ENCODE assay signal across 1 cellular context in the genomic region with DNA sequence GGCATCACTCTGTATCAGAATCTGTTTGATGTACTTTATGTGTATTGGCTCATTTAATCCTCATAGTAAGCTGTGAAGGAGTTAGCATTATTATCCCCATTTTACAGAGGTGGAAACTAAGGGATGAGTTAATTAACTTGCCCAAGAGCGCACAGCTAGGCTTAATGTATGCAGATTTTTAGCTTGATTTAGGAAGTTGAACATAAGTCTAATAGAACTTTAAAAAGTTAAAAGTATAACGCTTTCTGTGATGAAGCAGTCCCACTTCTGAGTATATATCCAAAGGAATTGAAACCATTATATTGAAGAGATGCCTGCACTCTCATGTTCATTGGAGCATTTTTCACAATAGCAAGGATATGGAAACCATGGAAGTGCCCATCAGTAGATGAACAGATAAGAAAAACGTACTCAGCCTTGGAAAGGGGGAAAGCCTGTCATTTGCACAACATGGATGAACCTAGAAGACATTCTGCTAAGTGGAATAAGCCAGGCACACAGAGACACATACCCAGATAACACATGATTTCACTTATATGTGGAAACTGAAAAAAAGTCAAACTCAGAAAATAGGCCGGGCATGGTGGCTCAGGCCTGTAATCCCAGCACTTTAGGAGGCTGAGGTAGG.
TF ChIP-seq lines count a peak whose summit lies in the region.

No MANE protein-coding gene starts in this region.

TF ChIP-seq in IMR-90, 13 proteins besides CTCF, POLR2A, EP300 and RAD21 (continued from another document):
- TF ChIP-seq ELK1 (IDR thresholded peaks at IDR 0.05; ENCODE audit: borderline replicate concordance, low read depth, low read length) (no peak), NFE2L2 (IDR thresholded peaks at IDR 0.05; ENCODE audit: low read depth, low read length) (no peak), MXI1 (IDR thresholded peaks at IDR 0.05; ENCODE audit: borderline replicate concordance, low read depth, low read length) (no peak), MAFK (IDR thresholded peaks at IDR 0.05; ENCODE audit: low read depth, low read length) (no peak), BHLHE40 (IDR thresholded peaks at IDR 0.05; ENCODE audit: low read depth, low read length) (no peak), CEBPB (IDR thresholded peaks at IDR 0.05; ENCODE audit: low read depth, low read length) (no peak), FOS (IDR thresholded peaks at IDR 0.05; ENCODE audit: low read depth, low read length) (no peak)
- TF ChIP-seq, protein P1, sequence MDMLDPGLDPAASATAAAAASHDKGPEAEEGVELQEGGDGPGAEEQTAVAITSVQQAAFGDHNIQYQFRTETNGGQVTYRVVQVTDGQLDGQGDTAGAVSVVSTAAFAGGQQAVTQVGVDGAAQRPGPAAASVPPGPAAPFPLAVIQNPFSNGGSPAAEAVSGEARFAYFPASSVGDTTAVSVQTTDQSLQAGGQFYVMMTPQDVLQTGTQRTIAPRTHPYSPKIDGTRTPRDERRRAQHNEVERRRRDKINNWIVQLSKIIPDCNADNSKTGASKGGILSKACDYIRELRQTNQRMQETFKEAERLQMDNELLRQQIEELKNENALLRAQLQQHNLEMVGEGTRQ (IDR thresholded peaks at IDR 0.05; ENCODE audit: low read depth, low read length) = no peak
